13 cellular contexts compared by ENCODE assay signal in genomic region chrX:3771756-3772155, GRCh38.
DNase-seq lines count a peak whose midpoint lies in the region; ATAC-seq lines count a peak whose summit lies in the region.
"Had no signal": no experiment of that assay in that cellular context is flagged by ENCODE, and none has a peak within 500 bp of the region (broad histone marks: within the 10 kb centered on the region; RNA-seq: fewer than 3 reads in every experiment).

No MANE protein-coding gene starts in this region.

- ATAC-seq in GM21360 (IDR thresholded peaks at IDR 0.05; ENCODE audit: unreplicated experiment), result no peak
- ATAC-seq: HCT116 had no signal

- peak; percentile 33 for DNase-seq in D341Med (ENCODE audit: low spot score)
- DNase-seq in NCI-H1694 (lab: John Stamatoyannopoulos, UW), result peak; percentile 56
- DNase-seq in NCI-H446 treated with DMSO at 0.1 percent for 48 hours (lab: John Stamatoyannopoulos, UW), result peak; percentile 76
- peak; percentile 91 for DNase-seq in cerebellar cortex (ENCODE audit: low spot score)
- DNase-seq in stimulated activated CD4-positive, alpha-beta T cell treated with anti-CD3 and anti-CD28 coated beads, Interleukin-12 subunit alpha, Interleukin-12 subunit beta, amount 100 ng/mL, for 4 hours, result no peak
- DNase-seq in NOMO-1 (lab: John Stamatoyannopoulos, UW; ENCODE audit: unreplicated experiment in 2 of 2), result no peak
- DNase-seq: 8988T; AML-193; Caco-2; CD8-positive, alpha-beta memory T cell; DMS79 had no signal

Comparison
In these comparisons a context has a peak if more than half of its experiments do, and no peak if none do; other contexts are left out.
1. DNase-seq: peak in D341Med (single experiment), NCI-H1694 (single experiment), NCI-H446 treated with DMSO at 0.1 percent for 48 hours (single experiment) and cerebellar cortex (single experiment); none in stimulated activated CD4-positive, alpha-beta T cell treated with anti-CD3 and anti-CD28 coated beads, Interleukin-12 subunit alpha, Interleukin-12 subunit beta, amount 100 ng/mL, for 4 hours (single experiment) and NOMO-1 (0 of 2).